ENCODE assay signal across 24 cellular contexts in genomic region chr1:159200759-159201158, GRCh38. TPM values are rescaled to one million over a fixed set of nuclear protein-coding genes. Genes with fewer than 3 reads are reported as not detected.
"Had no signal": no experiment of that assay in that cellular context is flagged by ENCODE, and none has a peak within 500 bp of the region (broad histone marks: within the 10 kb centered on the region; RNA-seq: fewer than 3 reads in every experiment).

No MANE protein-coding gene starts in this region.

- H3K9me3 ChIP-seq: heart right ventricle, upper lobe of left lung had no signal

- H3K27ac ChIP-seq: heart right ventricle, neural progenitor cell had no signal

- ATAC-seq: activated CD4-positive, alpha-beta T cell treated with anti-CD3 and anti-CD28 coated beads for 36 hours; heart right ventricle; left lobe of liver; naive thymus-derived CD4-positive, alpha-beta T cell; sciatic nerve; stimulated activated naive B cell treated with anti-CD40 and anti-IgM and Interleukin-4, amounts not matched to agents 10 μg/mL and 1 μg/mL and 100 μg/mL, for 72 hours; WTC11 had no signal

- H3K4me1 ChIP-seq: heart right ventricle, neural progenitor cell had no signal

- H3K27ac Mint-ChIP-seq: activated CD4-positive, alpha-beta T cell treated with anti-CD3 and anti-CD28 coated beads for 36 hours; naive thymus-derived CD4-positive, alpha-beta T cell; neural progenitor cell; stimulated activated naive B cell treated with anti-CD40 and anti-IgM and Interleukin-4, amounts not matched to agents 10 μg/mL and 1 μg/mL and 100 μg/mL, for 72 hours; WTC11 had no signal

- H3K4me3 ChIP-seq: neural progenitor cell had no signal

- H3K9me3 Mint-ChIP-seq: neural progenitor cell; stimulated activated naive B cell treated with anti-CD40 and anti-IgM and Interleukin-4, amounts not matched to agents 10 μg/mL and 1 μg/mL and 100 μg/mL, for 72 hours; WTC11 had no signal

- H3K4me3 Mint-ChIP-seq: activated CD4-positive, alpha-beta T cell treated with anti-CD3 and anti-CD28 coated beads for 36 hours; naive thymus-derived CD4-positive, alpha-beta T cell; neural progenitor cell; stimulated activated naive B cell treated with anti-CD40 and anti-IgM and Interleukin-4, amounts not matched to agents 10 μg/mL and 1 μg/mL and 100 μg/mL, for 72 hours; WTC11 had no signal

- H3K27me3 ChIP-seq: neural progenitor cell, upper lobe of left lung had no signal

- DNase-seq: activated CD4-positive, alpha-beta T cell treated with anti-CD3 and anti-CD28 coated beads for 36 hours; activated CD4-positive, alpha-beta T cell treated with anti-CD3 and anti-CD28 coated beads, Interleukin-2, amount 50 U/mL, for 4 hours; activated naive CD4-positive, alpha-beta T cell treated with Interleukin-2 at 50 U/mL for 16 hours; activated T-cell treated with anti-CD3 and anti-CD28 coated beads, Interleukin-2, amount 50 U/mL, for 48 hours; amygdala; cerebellar nuclear complex; heart right ventricle; kidney; naive thymus-derived CD4-positive, alpha-beta T cell; posterior cingulate gyrus; small intestine; stimulated activated CD4-positive, alpha-beta T cell treated with anti-CD3 and anti-CD28 coated beads, Interleukin-15, amount 100 ng/mL, for 24 hours; stimulated activated CD8-positive, alpha-beta memory T cell treated with anti-CD3 and anti-CD28 coated beads, Interleukin-4, amount 100 ng/mL, for 48 hours; stimulated activated naive B cell treated with anti-CD40 and anti-IgM and Interleukin-4, amounts not matched to agents 10 μg/mL and 1 μg/mL and 100 μg/mL, for 72 hours; T-helper 9 cell had no signal

- H3K36me3 Mint-ChIP-seq: naive thymus-derived CD4-positive, alpha-beta T cell; stimulated activated naive B cell treated with anti-CD40 and anti-IgM and Interleukin-4, amounts not matched to agents 10 μg/mL and 1 μg/mL and 100 μg/mL, for 72 hours; WTC11 had no signal

- H3K36me3 ChIP-seq: heart right ventricle, neural progenitor cell, upper lobe of left lung had no signal

RNA-seq across cellular contexts. Expression of gene ACKR1, which starts 3.9 kb away (rescaled TPM):
- total RNA-seq: activated CD4-positive, alpha-beta T cell treated with anti-CD3 and anti-CD28 coated beads for 36 hours; fibroblast of villous mesenchyme; lung microvascular endothelial cell; naive thymus-derived CD4-positive, alpha-beta T cell; T-helper 1 cell treated with Interleukin-12 subunit alpha and Interleukin-12 subunit beta and Interleukin-4 antibody, amounts not matched to agents 30 ng/mL and 1 ng/mL, for 36 hours had no signal
- polyA plus RNA-seq: naive thymus-derived CD4-positive, alpha-beta T cell had no signal

RNA-seq across cellular contexts. Expression of gene CADM3, which starts 29.3 kb away (rescaled TPM):
- total RNA-seq: activated CD4-positive, alpha-beta T cell treated with anti-CD3 and anti-CD28 coated beads for 36 hours; activated CD8-positive, alpha-beta memory T cell treated with anti-CD3 and anti-CD28 coated beads for 36 hours; fibroblast of villous mesenchyme; naive thymus-derived CD4-positive, alpha-beta T cell; T-helper 1 cell treated with Interleukin-12 subunit alpha and Interleukin-12 subunit beta and Interleukin-4 antibody, amounts not matched to agents 30 ng/mL and 1 ng/mL, for 36 hours had no signal
- polyA plus RNA-seq: naive thymus-derived CD4-positive, alpha-beta T cell had no signal
